ENCODE assay signal across 1 cellular context in the genomic region with DNA sequence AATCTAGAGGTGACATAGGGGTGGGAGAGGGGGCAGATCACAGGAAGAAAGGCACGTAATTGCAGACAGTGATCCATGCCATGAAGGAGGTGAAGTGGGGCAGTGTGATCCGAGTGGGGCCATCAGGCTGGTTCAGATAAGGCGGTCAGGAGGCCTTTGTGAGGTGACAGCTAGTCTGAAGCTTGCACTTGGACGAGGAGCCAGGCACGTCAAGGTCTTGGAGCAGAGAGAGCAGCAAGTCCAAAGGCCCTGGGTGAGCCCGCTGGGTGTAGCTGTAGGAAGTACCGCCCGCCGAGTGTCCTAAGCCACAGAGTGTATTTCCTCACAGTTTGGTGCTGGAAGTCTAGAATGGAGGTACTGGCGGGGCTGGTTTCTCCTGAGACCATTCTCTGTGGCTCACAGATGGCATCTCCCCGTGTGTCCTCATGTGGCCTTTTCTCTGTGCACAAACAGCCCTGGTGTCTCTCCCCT.
TF ChIP-seq lines count a peak whose summit lies in the region.

No MANE protein-coding gene starts in this region.

TF ChIP-seq in HepG2, 621 proteins besides CTCF, POLR2A, EP300 and RAD21 (continued from another document and continues in another):
- TF ChIP-seq, protein P1, sequence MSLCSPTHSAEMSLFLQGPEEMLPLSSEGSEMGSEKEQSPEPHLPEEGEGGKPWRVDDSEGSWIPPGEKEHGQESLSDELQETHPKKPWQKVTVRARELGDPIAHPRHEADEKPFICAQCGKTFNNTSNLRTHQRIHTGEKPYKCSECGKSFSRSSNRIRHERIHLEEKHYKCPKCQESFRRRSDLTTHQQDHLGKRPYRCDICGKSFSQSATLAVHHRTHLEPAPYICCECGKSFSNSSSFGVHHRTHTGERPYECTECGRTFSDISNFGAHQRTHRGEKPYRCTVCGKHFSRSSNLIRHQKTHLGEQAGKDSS (CRISPR knock-in tag; IDR thresholded peaks at IDR 0.05; ENCODE audit: borderline replicate concordance, low read depth): no peak
- TF ChIP-seq ZC3H4 (CRISPR knock-in tag; IDR thresholded peaks at IDR 0.05; ENCODE audit: borderline replicate concordance) (no peak), ARID4A (CRISPR knock-in tag; IDR thresholded peaks at IDR 0.05; ENCODE audit: borderline replicate concordance) (peak; percentile 34; the same call in 1 of the 2 replicates), ZNF737 (CRISPR knock-in tag; IDR thresholded peaks at IDR 0.05; ENCODE audit: borderline replicate concordance) (no peak), DR1 (CRISPR knock-in tag; IDR thresholded peaks at IDR 0.05) (no peak), ZNF747 (CRISPR knock-in tag; IDR thresholded peaks at IDR 0.05; ENCODE audit: borderline replicate concordance) (no peak), ZNF432 (CRISPR knock-in tag; IDR thresholded peaks at IDR 0.05; ENCODE audit: borderline replicate concordance) (no peak), TCF12 (IDR thresholded peaks at IDR 0.05) (no peak), TCF12 (CRISPR knock-in tag; IDR thresholded peaks at IDR 0.05) (no peak), ZNF543 (CRISPR knock-in tag; IDR thresholded peaks at IDR 0.05) (no peak), SMARCE1 (IDR thresholded peaks at IDR 0.05; ENCODE audit: borderline replicate concordance) (no peak), ZNF75D (CRISPR knock-in tag; IDR thresholded peaks at IDR 0.05; ENCODE audit: borderline replicate concordance) (no peak), FOXK2 (IDR thresholded peaks at IDR 0.05) (no peak), DMAP1 (CRISPR knock-in tag; IDR thresholded peaks at IDR 0.05) (no peak), RBFOX2 (IDR thresholded peaks at IDR 0.05; ENCODE audit: low read depth, low read length) (no peak), ZNF720 (CRISPR knock-in tag; IDR thresholded peaks at IDR 0.05) (no peak), ZNF18 (CRISPR knock-in tag; IDR thresholded peaks at IDR 0.05; ENCODE audit: insufficient replicate concordance) (no peak), ZNF501 (CRISPR knock-in tag; IDR thresholded peaks at IDR 0.05) (no peak), KMT2B (CRISPR knock-in tag; IDR thresholded peaks at IDR 0.05) (no peak), SAP130 (CRISPR knock-in tag; IDR thresholded peaks at IDR 0.05; ENCODE audit: low read depth) (peak; percentile 56; the same call in 1 of the 2 replicates), POLR2AphosphoS5 (IDR thresholded peaks at IDR 0.05; ENCODE audit: low read depth, low read length) (peak; percentile 44; the same call in 1 of the 2 replicates), MAZ (IDR thresholded peaks at IDR 0.05; ENCODE audit: borderline replicate concordance, low read depth, low read length) (no peak), MAZ (CRISPR knock-in tag; IDR thresholded peaks at IDR 0.05; ENCODE audit: low read depth) (no peak), FOXP1 (IDR thresholded peaks at IDR 0.05) (no peak), FOXP1 (CRISPR knock-in tag; IDR thresholded peaks at IDR 0.05) (peak; percentile 7; the same call in 1 of the 2 replicates), KAT2B (IDR thresholded peaks at IDR 0.05; ENCODE audit: borderline replicate concordance, low read depth, low read length) (no peak), CBX5 (CRISPR knock-in tag; IDR thresholded peaks at IDR 0.05; ENCODE audit: borderline replicate concordance) (no peak), YEATS2 (CRISPR knock-in tag; IDR thresholded peaks at IDR 0.05; ENCODE audit: borderline replicate concordance) (no peak; the same call in 1 of the 2 replicates), DPF2 (CRISPR knock-in tag; IDR thresholded peaks at IDR 0.05; ENCODE audit: borderline replicate concordance, low read depth) (no peak), NR2F6 (IDR thresholded peaks at IDR 0.05) (0 out of 2 replicates have a peak, but pooled peaks have one; percentile 36), NR2F6 (CRISPR knock-in tag; IDR thresholded peaks at IDR 0.05) (no peak), NFAT5 (CRISPR knock-in tag; IDR thresholded peaks at IDR 0.05) (no peak)
- TF ChIP-seq, protein P2, sequence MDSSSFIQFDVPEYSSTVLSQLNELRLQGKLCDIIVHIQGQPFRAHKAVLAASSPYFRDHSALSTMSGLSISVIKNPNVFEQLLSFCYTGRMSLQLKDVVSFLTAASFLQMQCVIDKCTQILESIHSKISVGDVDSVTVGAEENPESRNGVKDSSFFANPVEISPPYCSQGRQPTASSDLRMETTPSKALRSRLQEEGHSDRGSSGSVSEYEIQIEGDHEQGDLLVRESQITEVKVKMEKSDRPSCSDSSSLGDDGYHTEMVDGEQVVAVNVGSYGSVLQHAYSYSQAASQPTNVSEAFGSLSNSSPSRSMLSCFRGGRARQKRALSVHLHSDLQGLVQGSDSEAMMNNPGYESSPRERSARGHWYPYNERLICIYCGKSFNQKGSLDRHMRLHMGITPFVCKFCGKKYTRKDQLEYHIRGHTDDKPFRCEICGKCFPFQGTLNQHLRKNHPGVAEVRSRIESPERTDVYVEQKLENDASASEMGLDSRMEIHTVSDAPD (CRISPR knock-in tag; IDR thresholded peaks at IDR 0.05): no peak
- TF ChIP-seq, protein P3, sequence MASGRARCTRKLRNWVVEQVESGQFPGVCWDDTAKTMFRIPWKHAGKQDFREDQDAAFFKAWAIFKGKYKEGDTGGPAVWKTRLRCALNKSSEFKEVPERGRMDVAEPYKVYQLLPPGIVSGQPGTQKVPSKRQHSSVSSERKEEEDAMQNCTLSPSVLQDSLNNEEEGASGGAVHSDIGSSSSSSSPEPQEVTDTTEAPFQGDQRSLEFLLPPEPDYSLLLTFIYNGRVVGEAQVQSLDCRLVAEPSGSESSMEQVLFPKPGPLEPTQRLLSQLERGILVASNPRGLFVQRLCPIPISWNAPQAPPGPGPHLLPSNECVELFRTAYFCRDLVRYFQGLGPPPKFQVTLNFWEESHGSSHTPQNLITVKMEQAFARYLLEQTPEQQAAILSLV (CRISPR knock-in tag; IDR thresholded peaks at IDR 0.05; ENCODE audit: borderline replicate concordance): no peak
- TF ChIP-seq, protein P4, sequence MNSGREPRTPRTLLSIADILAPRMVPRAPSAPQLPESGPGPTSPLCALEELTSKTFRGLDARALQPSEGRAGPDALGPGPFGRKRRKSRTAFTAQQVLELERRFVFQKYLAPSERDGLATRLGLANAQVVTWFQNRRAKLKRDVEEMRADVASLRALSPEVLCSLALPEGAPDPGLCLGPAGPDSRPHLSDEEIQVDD (CRISPR knock-in tag; IDR thresholded peaks at IDR 0.05; ENCODE audit: borderline replicate concordance): no peak
- TF ChIP-seq, protein P5, sequence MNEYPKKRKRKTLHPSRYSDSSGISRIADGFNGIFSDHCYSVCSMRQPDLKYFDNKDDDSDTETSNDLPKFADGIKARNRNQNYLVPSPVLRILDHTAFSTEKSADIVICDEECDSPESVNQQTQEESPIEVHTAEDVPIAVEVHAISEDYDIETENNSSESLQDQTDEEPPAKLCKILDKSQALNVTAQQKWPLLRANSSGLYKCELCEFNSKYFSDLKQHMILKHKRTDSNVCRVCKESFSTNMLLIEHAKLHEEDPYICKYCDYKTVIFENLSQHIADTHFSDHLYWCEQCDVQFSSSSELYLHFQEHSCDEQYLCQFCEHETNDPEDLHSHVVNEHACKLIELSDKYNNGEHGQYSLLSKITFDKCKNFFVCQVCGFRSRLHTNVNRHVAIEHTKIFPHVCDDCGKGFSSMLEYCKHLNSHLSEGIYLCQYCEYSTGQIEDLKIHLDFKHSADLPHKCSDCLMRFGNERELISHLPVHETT (CRISPR knock-in tag; conservative IDR thresholded peaks at IDR 0.05): no peak
- TF ChIP-seq, protein P6, sequence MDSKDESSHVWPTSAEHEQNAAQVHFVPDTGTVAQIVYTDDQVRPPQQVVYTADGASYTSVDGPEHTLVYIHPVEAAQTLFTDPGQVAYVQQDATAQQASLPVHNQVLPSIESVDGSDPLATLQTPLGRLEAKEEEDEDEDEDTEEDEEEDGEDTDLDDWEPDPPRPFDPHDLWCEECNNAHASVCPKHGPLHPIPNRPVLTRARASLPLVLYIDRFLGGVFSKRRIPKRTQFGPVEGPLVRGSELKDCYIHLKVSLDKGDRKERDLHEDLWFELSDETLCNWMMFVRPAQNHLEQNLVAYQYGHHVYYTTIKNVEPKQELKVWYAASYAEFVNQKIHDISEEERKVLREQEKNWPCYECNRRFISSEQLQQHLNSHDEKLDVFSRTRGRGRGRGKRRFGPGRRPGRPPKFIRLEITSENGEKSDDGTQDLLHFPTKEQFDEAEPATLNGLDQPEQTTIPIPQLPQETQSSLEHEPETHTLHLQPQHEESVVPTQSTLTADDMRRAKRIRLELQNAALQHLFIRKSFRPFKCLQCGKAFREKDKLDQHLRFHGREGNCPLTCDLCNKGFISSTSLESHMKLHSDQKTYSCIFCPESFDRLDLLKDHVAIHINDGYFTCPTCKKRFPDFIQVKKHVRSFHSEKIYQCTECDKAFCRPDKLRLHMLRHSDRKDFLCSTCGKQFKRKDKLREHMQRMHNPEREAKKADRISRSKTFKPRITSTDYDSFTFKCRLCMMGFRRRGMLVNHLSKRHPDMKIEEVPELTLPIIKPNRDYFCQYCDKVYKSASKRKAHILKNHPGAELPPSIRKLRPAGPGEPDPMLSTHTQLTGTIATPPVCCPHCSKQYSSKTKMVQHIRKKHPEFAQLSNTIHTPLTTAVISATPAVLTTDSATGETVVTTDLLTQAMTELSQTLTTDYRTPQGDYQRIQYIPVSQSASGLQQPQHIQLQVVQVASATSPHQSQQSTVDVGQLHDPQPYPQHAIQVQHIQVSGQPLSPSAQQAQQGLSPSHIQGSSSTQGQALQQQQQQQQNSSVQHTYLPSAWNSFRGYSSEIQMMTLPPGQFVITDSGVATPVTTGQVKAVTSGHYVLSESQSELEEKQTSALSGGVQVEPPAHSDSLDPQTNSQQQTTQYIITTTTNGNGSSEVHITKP (CRISPR knock-in tag; IDR thresholded peaks at IDR 0.05; ENCODE audit: low read depth): no peak
- TF ChIP-seq, protein P7, sequence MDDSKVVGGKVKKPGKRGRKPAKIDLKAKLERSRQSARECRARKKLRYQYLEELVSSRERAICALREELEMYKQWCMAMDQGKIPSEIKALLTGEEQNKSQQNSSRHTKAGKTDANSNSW (CRISPR knock-in tag; IDR thresholded peaks at IDR 0.05; ENCODE audit: borderline replicate concordance): no peak
